8 cellular contexts compared by ENCODE assay signal in genomic region chr3:88058593-88059379, GRCh38. TPM values are rescaled to one million over a fixed set of nuclear protein-coding genes. Genes with fewer than 3 reads are reported as not detected.
DNase-seq lines count a peak whose midpoint lies in the region; ATAC-seq and TF ChIP-seq lines count a peak whose summit lies in the region.

CGGBP1 (minus strand) TSS chr3:88059005; CDS start chr3:88055976, 3,029 bp downstream.
ZNF654 (plus strand) TSS chr3:88059255; CDS start chr3:88059320, 65 bp downstream.

- peak in 1 of 2 experiments; percentile 7; a peak in 1 of 4 replicates for TF ChIP-seq EP300 in SK-N-SH (IDR thresholded peaks at IDR 0.05; ENCODE audit: borderline replicate concordance in 1 of 2, low read depth in 1 of 2, low read length in 1 of 2)

- H3K4me3 ChIP-seq in SK-N-SH (ENCODE audit: low read depth in 2 of 2, low read length in 1 of 2), result peak within 1 kb of the TSS; percentile 93 to 95

- H3K4me2 ChIP-seq in SK-N-SH, result peak within 1 kb of the TSS; percentile 87

- H4K20me1 ChIP-seq in SK-N-SH (ENCODE audit: insufficient read depth), result peaks cover 33% of the 10 kb centered on the region

- POLR2A ChIA-PET in SK-N-SH (lab: Yijun Ruan, JAX), result interaction anchor here (0.7 to 1.8 kb wide), 5 partner anchors 9 to 117 kb away, joined by 3 to 17 read pairs (median 3); partner anchors contain the start of gene C3orf38

- peaks cover 84% of the 10 kb centered on the region for H3K79me2 ChIP-seq in SK-N-SH (ENCODE audit: insufficient read depth)

- ATAC-seq in HG02571 (IDR thresholded peaks at IDR 0.05; ENCODE audit: unreplicated experiment), result peak; percentile 95

- peaks cover 7 to 16% of the 10 kb centered on the region in 2 experiments; a peak in 2 of 4 replicates for H3K4me1 ChIP-seq in SK-N-SH (ENCODE audit: control insufficient read depth in 1 of 2, insufficient read depth in 2 of 2, low read depth in 1 of 2, low read length in 1 of 2)

- peak within 1 kb of the TSS; percentile 87 for H3K9ac ChIP-seq in SK-N-SH

- peak within 1 kb of the TSS; percentile 76 for H2AFZ ChIP-seq in SK-N-SH (ENCODE audit: low read depth)

- no peak for TF ChIP-seq RAD21 in SK-N-SH (IDR thresholded peaks at IDR 0.05; ENCODE audit: low read length)

- H3K27ac ChIP-seq in SK-N-SH (ENCODE audit: low read depth in 2 of 2, low read length in 1 of 2), result peak within 1 kb of the TSS; percentile 91 to 98

- no peaks in the 10 kb centered on the region for H3K27me3 ChIP-seq in SK-N-SH (ENCODE audit: insufficient read depth)

- peaks cover 28 to 37% of the 10 kb centered on the region in 2 experiments for H3K36me3 ChIP-seq in SK-N-SH (replicated peaks in 1 of 2; ENCODE audit: control insufficient read depth in 1 of 2, insufficient read depth in 2 of 2, low read length in 1 of 2)

- H3K9me2 ChIP-seq in SK-N-SH, result no peaks in the 10 kb centered on the region

- CTCF ChIA-PET in SK-N-SH (lab: Yijun Ruan, JAX), result interaction anchor here (0.6 to 1.2 kb wide), 3 partner anchors 31 to 65 kb away, joined by 3 to 7 read pairs (median 5); no protein-coding TSS in a partner anchor

- under 1% methylated on average over 64 of the region's 76 CpGs for WGBS in SK-N-SH (ENCODE audit: low lambda C conversion rate)

- H3F3A ChIP-seq in SK-N-SH (replicated peaks; ENCODE audit: insufficient read depth), result no peaks in the 10 kb centered on the region

- TF ChIP-seq CTCF in SK-N-SH (IDR thresholded peaks at IDR 0.05), result no peak

- no peaks in the 10 kb centered on the region for H3K9me3 ChIP-seq in SK-N-SH

- DNase-seq in GM04504 (ENCODE audit: low read depth), result peak; percentile 99
- peak; percentile 89 for DNase-seq in NCI-H1048 (lab: John Stamatoyannopoulos, UW)
- DNase-seq in SK-N-SH, result peak; percentile 97
- DNase-seq in activated naive CD4-positive, alpha-beta T cell treated with anti-CD3 and anti-CD28 coated beads, Interleukin-2, amount 50 U/mL, for 16 hours, result peak; percentile 98
- peak; percentile 95 for DNase-seq in germinal center (ENCODE audit: low spot score)
- peak; percentile 97 for DNase-seq in non-pigmented ciliary epithelial cell (ENCODE audit: low read depth)
- peak; percentile 99 for DNase-seq in superior temporal gyrus (ENCODE audit: extremely low spot score)

TF ChIP-seq in SK-N-SH, 30 proteins besides CTCF, POLR2A, EP300 and RAD21:
- TF ChIP-seq TCF12 (IDR thresholded peaks at IDR 0.05) (no peak), MAX (IDR thresholded peaks at IDR 0.05; ENCODE audit: low read depth) (0 out of 2 replicates have a peak, but pooled peaks have one; percentile 5), POLR2AphosphoS5 (IDR thresholded peaks at IDR 0.05; ENCODE audit: low read depth, low read length) (peak; percentile 61), TAF1 (IDR thresholded peaks at IDR 0.05; ENCODE audit: borderline replicate concordance, low read depth, low read length) (peak; percentile 16; the same call in 1 of the 2 replicates), SIN3A (IDR thresholded peaks at IDR 0.05; ENCODE audit: borderline replicate concordance, low read depth, low read length) (peak; percentile 82; the same call in 1 of the 2 replicates), GABPA (IDR thresholded peaks at IDR 0.05; ENCODE audit: low read depth) (peak; percentile 88), CHD2 (IDR thresholded peaks at IDR 0.05; ENCODE audit: low read length, partially characterized antibody) (peak; percentile 95), USF1 (IDR thresholded peaks at IDR 0.05; ENCODE audit: borderline replicate concordance, low read depth) (no peak), RXRA (IDR thresholded peaks at IDR 0.05; ENCODE audit: borderline replicate concordance, low read depth) (no peak), PBX3 (IDR thresholded peaks at IDR 0.05) (peak; percentile 100), YY1 (IDR thresholded peaks at IDR 0.05; ENCODE audit: low read depth) (0 out of 2 replicates have a peak, but pooled peaks have one; percentile 11), ELF1 (IDR thresholded peaks at IDR 0.05) (peak; percentile 90), MXI1 (IDR thresholded peaks at IDR 0.05; ENCODE audit: low read depth, low read length) (peak; percentile 48), USF2 (IDR thresholded peaks at IDR 0.05; ENCODE audit: borderline replicate concordance, low read depth, low read length) (no peak), MEF2A (IDR thresholded peaks at IDR 0.05; ENCODE audit: borderline replicate concordance, low read depth) (no peak), EZH2phosphoT487 (IDR thresholded peaks at IDR 0.05; ENCODE audit: borderline replicate concordance, low read depth) (no peak), IRF3 (IDR thresholded peaks at IDR 0.05; ENCODE audit: low read depth, low read length) (peak; percentile 97), FOXJ3 (CRISPR knock-in tag; IDR thresholded peaks at IDR 0.05) (no peak), JUND (IDR thresholded peaks at IDR 0.05) (no peak), NRF1 (IDR thresholded peaks at IDR 0.05; ENCODE audit: low read depth, low read length) (peak; percentile 26; the same call in 1 of the 2 replicates), RCOR1 (IDR thresholded peaks at IDR 0.05; ENCODE audit: low read length) (no peak), ZBTB33 (IDR thresholded peaks at IDR 0.05; ENCODE audit: borderline replicate concordance, low read depth) (0 out of 2 replicates have a peak, but pooled peaks have one; percentile 28), NFIC (IDR thresholded peaks at IDR 0.05; ENCODE audit: borderline replicate concordance) (no peak)

RNA-seq across cellular contexts. Expression of gene CGGBP1, which starts in this region (rescaled TPM):
- 34.5 and 38.3 TPM in 2 replicates for polyA plus RNA-seq in SK-N-SH (2012; rRNA removed)
- 34.9 and 38.4 TPM in 2 replicates for polyA plus RNA-seq in SK-N-SH (2012; cell fraction: cytosol; rRNA removed)
- polyA plus RNA-seq in SK-N-SH (2012; cell fraction: nucleus; rRNA removed), result 65.5 and 68.7 TPM in 2 replicates

RNA-seq across cellular contexts. Expression of gene ZNF654, which starts in this region (rescaled TPM):
- 1.6 and 1.7 TPM in 2 replicates for polyA plus RNA-seq in SK-N-SH (2012; rRNA removed)
- polyA plus RNA-seq in SK-N-SH (2012; cell fraction: cytosol; rRNA removed), result 1.6 and 2.3 TPM in 2 replicates
- 1.6 and 3.0 TPM in 2 replicates for polyA plus RNA-seq in SK-N-SH (2012; cell fraction: nucleus; rRNA removed)

Comparison
In these comparisons a context has a peak if more than half of its experiments do, and no peak if none do; other contexts are left out.
1. Peak in every context shown above with its lines: DNase-seq, ATAC-seq, H3K4me3 ChIP-seq and H3K27ac ChIP-seq.